Comparison of ENCODE assay signal across 9 cellular contexts in genomic region chrX:39819921-39820849, GRCh38.
DNase-seq lines count a peak whose midpoint lies in the region; ATAC-seq and TF ChIP-seq lines count a peak whose summit lies in the region.
"Had no signal": no experiment of that assay in that cellular context is flagged by ENCODE, and none has a peak within 500 bp of the region (broad histone marks: within the 10 kb centered on the region; RNA-seq: fewer than 3 reads in every experiment).

No MANE protein-coding gene starts in this region.

- no peak overlapping the region for H2AFZ ChIP-seq in neural progenitor cell (replicated peaks)

- POLR2A ChIA-PET in Caco-2 (lab: Charles Lee) = no interaction called here

- no peaks in the 10 kb centered on the region for H3K36me3 Mint-ChIP-seq in Caco-2 (ENCODE audit: insufficient read depth, unreplicated experiment)
- H3K36me3 Mint-ChIP-seq in effector memory CD8-positive, alpha-beta T cell (ENCODE audit: insufficient read depth) = peaks cover 4% of the 10 kb centered on the region
- H3K36me3 Mint-ChIP-seq in neural progenitor cell = no peaks in the 10 kb centered on the region

- intact Hi-C loops in Caco-2 (cut with micrococcal nuclease; ENCODE audit: unreplicated experiment) = loop anchor here (10.0 kb wide), 1 partner anchor 155 kb away; no protein-coding TSS in a partner anchor

- H3K4me1 ChIP-seq in Caco-2 (peaks cover 28% of the 10 kb centered on the region), neural progenitor cell (peaks cover 49% of the 10 kb centered on the region)

- H3K9ac ChIP-seq in neural progenitor cell = no peak overlapping the region

- H3K9me3 Mint-ChIP-seq in Caco-2 (ENCODE audit: unreplicated experiment) (no peaks in the 10 kb centered on the region), neural progenitor cell (peaks cover 21% of the 10 kb centered on the region)
- H3K9me3 Mint-ChIP-seq in effector memory CD8-positive, alpha-beta T cell = no peaks in the 10 kb centered on the region

- no peaks in the 10 kb centered on the region for H4K20me1 ChIP-seq in neural progenitor cell (ENCODE audit: low read depth)

- H3K4me2 ChIP-seq in neural progenitor cell = peak overlapping the region; percentile 79

- H3K79me2 ChIP-seq in neural progenitor cell (ENCODE audit: low read depth) = peaks cover 14% of the 10 kb centered on the region

- DNase-seq in Caco-2 (no peak), NCI-H2227 treated with DMSO at 0.1 percent for 48 hours (lab: John Stamatoyannopoulos, UW) (peak; percentile 48), neural progenitor cell (ENCODE audit: low spot score) (peak; percentile 58), amniotic stem cell (lab: John Stamatoyannopoulos, UW) (no peak)
- DNase-seq in effector memory CD8-positive, alpha-beta T cell = no peak
- DNase-seq: right lobe of liver had no signal

- TF ChIP-seq CTCF in Caco-2 (IDR thresholded peaks at IDR 0.05; ENCODE audit: insufficient read depth in 1 of 2, low read depth in 1 of 2, low read length in 1 of 2, severe bottlenecking in 1 of 2, unreplicated experiment in 1 of 2) (no peak), neural progenitor cell (IDR thresholded peaks at IDR 0.05) (no peak)

- H3K27ac Mint-ChIP-seq in Caco-2 (ENCODE audit: unreplicated experiment) = no peak overlapping the region
- H3K27ac Mint-ChIP-seq in effector memory CD8-positive, alpha-beta T cell = no peak overlapping the region
- peak overlapping the region; percentile 26 for H3K27ac Mint-ChIP-seq in neural progenitor cell

- H3K27ac ChIP-seq in neural progenitor cell = peak overlapping the region; percentile 86
- H3K27ac ChIP-seq: right lobe of liver had no signal

- no peaks in the 10 kb centered on the region for H3K9me3 ChIP-seq in Caco-2
- no peaks in the 10 kb centered on the region for H3K9me3 ChIP-seq in neural progenitor cell (ENCODE audit: low read depth)
- H3K9me3 ChIP-seq: right lobe of liver had no signal

- CTCF ChIA-PET in Caco-2 (lab: Charles Lee) = no interaction called here

- H3K36me3 ChIP-seq in Caco-2 (ENCODE audit: control insufficient read depth, insufficient read depth, low read length) (no peaks in the 10 kb centered on the region), neural progenitor cell (no peaks in the 10 kb centered on the region)
- H3K36me3 ChIP-seq: right lobe of liver had no signal

- H3K4me3 Mint-ChIP-seq in Caco-2 (ENCODE audit: unreplicated experiment) (peak overlapping the region; percentile 63), neural progenitor cell (peak overlapping the region; percentile 80)
- H3K4me3 Mint-ChIP-seq in effector memory CD8-positive, alpha-beta T cell = peak overlapping the region; percentile 75 to 80

- H3K4me3 ChIP-seq in Caco-2 (ENCODE audit: low read depth, low read length) = no peak overlapping the region
- H3K4me3 ChIP-seq in neural progenitor cell = peak overlapping the region; percentile 47

- no peaks in the 10 kb centered on the region for H3K27me3 Mint-ChIP-seq in Caco-2 (ENCODE audit: insufficient read depth, unreplicated experiment)
- H3K27me3 Mint-ChIP-seq in effector memory CD8-positive, alpha-beta T cell = peaks cover 0 to 21% of the 10 kb centered on the region in 2 donors
- H3K27me3 Mint-ChIP-seq in neural progenitor cell (ENCODE audit: insufficient read depth, low read depth) = peaks cover 20% of the 10 kb centered on the region

- no peak for ATAC-seq in effector memory CD8-positive, alpha-beta T cell (replicated peaks)
- ATAC-seq in HG03520 (IDR thresholded peaks at IDR 0.05; ENCODE audit: unreplicated experiment) = no peak
- no peak for ATAC-seq in GM21360 (IDR thresholded peaks at IDR 0.05; ENCODE audit: unreplicated experiment)
- ATAC-seq in HG02759 (IDR thresholded peaks at IDR 0.05; ENCODE audit: unreplicated experiment) = no peak

- H3K4me1 Mint-ChIP-seq in Caco-2 (ENCODE audit: low read depth, unreplicated experiment) = no peaks in the 10 kb centered on the region
- peaks cover 6 to 8% of the 10 kb centered on the region in 2 donors for H3K4me1 Mint-ChIP-seq in effector memory CD8-positive, alpha-beta T cell (ENCODE audit: low read depth in 2 of 2)
- H3K4me1 Mint-ChIP-seq in neural progenitor cell = peaks cover 45% of the 10 kb centered on the region

- H3F3A ChIP-seq in neural progenitor cell (ENCODE audit: low read depth) = peaks cover 63% of the 10 kb centered on the region

- H3K27me3 ChIP-seq in Caco-2 (replicated peaks; ENCODE audit: control insufficient read depth, insufficient read depth, low read length) (no peaks in the 10 kb centered on the region), neural progenitor cell (no peaks in the 10 kb centered on the region)
- H3K27me3 ChIP-seq: right lobe of liver had no signal

- BruUV-seq in Caco-2 (replicated peaks; lab: Mats Ljungman, UMichigan) = no TSS peak

Comparison
In these comparisons a context has a peak if more than half of its experiments do, and no peak if none do; other contexts are left out.
1. DNase-seq: peak in NCI-H2227 treated with DMSO at 0.1 percent for 48 hours (single experiment) and neural progenitor cell (single experiment); none in Caco-2 (0 of 2), effector memory CD8-positive, alpha-beta T cell (0 of 3) and amniotic stem cell (single experiment).
2. Peak in every context shown above with its lines, with median percentiles within 50 percentile points of each other: H3K4me3 Mint-ChIP-seq.